Comparison of ENCODE assay signal across 10 cellular contexts in the genomic region with DNA sequence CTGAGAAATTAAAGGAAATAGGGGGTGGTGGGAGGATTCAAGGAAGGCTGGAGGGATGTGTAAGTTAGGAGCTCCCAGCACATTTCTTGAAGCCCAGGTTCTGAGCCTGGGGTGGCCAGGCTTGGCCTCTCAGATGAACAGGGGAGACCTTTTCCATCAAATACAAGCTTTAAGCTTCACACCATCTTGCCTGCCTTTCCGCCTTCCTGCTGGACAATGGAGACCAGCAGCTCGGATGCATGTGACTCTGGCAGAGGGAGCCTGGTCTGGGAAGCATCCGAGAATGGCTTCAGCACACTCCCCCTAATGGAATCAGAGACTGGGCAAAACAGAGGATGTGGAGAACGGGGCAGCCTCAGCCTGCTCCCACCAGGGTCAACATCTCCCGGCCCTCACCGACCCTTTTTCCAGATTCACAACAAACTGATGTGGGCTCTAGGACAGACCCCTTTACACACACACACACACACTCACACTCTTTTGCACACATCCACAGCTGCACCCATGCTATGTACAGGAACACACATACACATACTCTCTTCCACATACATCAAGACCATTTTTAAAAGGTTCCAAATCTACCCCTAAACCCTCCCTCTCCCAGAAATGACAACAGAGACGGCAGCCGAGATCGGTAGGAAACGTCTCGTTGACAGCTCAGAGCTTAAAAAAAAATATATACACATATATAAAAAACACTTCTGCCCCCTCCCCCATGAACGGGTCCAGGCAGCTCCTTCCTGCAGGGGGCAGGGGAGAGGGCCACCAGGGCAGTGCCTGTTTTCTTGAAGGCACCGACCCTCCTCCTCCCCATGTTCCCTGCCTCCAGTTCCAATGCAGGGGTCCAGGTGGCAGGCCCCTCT. TPM values are rescaled to one million over a fixed set of nuclear protein-coding genes. Genes with fewer than 3 reads are reported as not detected.
DNase-seq lines count a peak whose midpoint lies in the region; ATAC-seq and TF ChIP-seq lines count a peak whose summit lies in the region.
"Had no signal": no experiment of that assay in that cellular context is flagged by ENCODE, and none has a peak within 500 bp of the region (broad histone marks: within the 10 kb centered on the region; RNA-seq: fewer than 3 reads in every experiment).

No MANE protein-coding gene starts in this region.

- peaks cover 25% of the 10 kb centered on the region for H3K4me1 Mint-ChIP-seq in WTC11

- intact Hi-C loops in Right ventricle myocardium superior (cut with DNase I): no loop called here

- no peak for DNase-seq in AG09309 (ENCODE audit: low read depth)
- DNase-seq in WTC11 (ENCODE audit: low spot score): no peak
- DNase-seq in iPS-NIHi7 (ENCODE audit: extremely low spot score): peak; percentile 36
- DNase-seq in NCI-H2081 (lab: John Stamatoyannopoulos, UW): no peak
- no peak for DNase-seq in Right ventricle myocardium superior
- no peak for DNase-seq in amygdala (lab: John Stamatoyannopoulos, UW)
- DNase-seq: NCI-H2227 treated with DMSO at 0.1 percent for 48 hours had no signal

- peak overlapping the region; percentile 27 for H3K27ac Mint-ChIP-seq in WTC11

- no peak overlapping the region for H3K4me3 Mint-ChIP-seq in WTC11
- H3K4me3 Mint-ChIP-seq: T-helper 2 cell treated with Interferon-gamma antibody and Interleukin-4, amounts not matched to agents 5 μg/mL and 100 μg/mL, for 36 hours had no signal

- CTCF ChIA-PET in WTC11 (lab: Charles Lee): interaction anchor here (0.6 to 2.6 kb wide), 24 partner anchors 12 to 991 kb away, joined by 3 to 20 read pairs (median 4); partner anchors contain the start of genes GRN, HDAC5, RUNDC3A and SLC25A39

- no peaks in the 10 kb centered on the region for H3K9me3 Mint-ChIP-seq in WTC11
- H3K9me3 Mint-ChIP-seq: T-helper 2 cell treated with Interferon-gamma antibody and Interleukin-4, amounts not matched to agents 5 μg/mL and 100 μg/mL, for 36 hours had no signal

- TF ChIP-seq CTCF in AG09309 (IDR thresholded peaks at IDR 0.05; ENCODE audit: control insufficient read depth, insufficient read depth, low read depth, low read length, missing control alignments) (peak; percentile 28), GM12875 (IDR thresholded peaks at IDR 0.05; ENCODE audit: borderline replicate concordance, insufficient read depth, low read depth, low read length) (peak; percentile 14; the same call in 1 of the 2 replicates), WTC11 (IDR thresholded peaks at IDR 0.05) (no peak)

- no peak overlapping the region for H3K4me3 ChIP-seq in AG09309 (ENCODE audit: control insufficient read depth, low read depth, low read length)
- no peak overlapping the region for H3K4me3 ChIP-seq in GM12875 (ENCODE audit: low read depth, low read length)

- POLR2A ChIA-PET in WTC11 (lab: Charles Lee): interaction anchor here (0.7 to 1.3 kb wide), 5 partner anchors 11 to 109 kb away, joined by 3 to 5 read pairs (median 4); partner anchors contain the start of gene UBTF

- H3K27me3 Mint-ChIP-seq in WTC11 (ENCODE audit: low read depth): no peaks in the 10 kb centered on the region

- no peak for ATAC-seq in WTC11
- ATAC-seq in HG03095 (IDR thresholded peaks at IDR 0.05; ENCODE audit: unreplicated experiment): no peak
- no peak for ATAC-seq in Right ventricle myocardium superior (ENCODE audit: poor library complexity)

- H3K36me3 Mint-ChIP-seq in WTC11: peaks cover 22% of the 10 kb centered on the region

TF ChIP-seq in WTC11, 78 proteins besides CTCF, POLR2A, EP300 and RAD21:
- peak; percentile 36; the same call in 1 of the 2 replicates for TF ChIP-seq ZNF121 (CRISPR knock-in tag; IDR thresholded peaks at IDR 0.05)
- TF ChIP-seq, protein P1, sequence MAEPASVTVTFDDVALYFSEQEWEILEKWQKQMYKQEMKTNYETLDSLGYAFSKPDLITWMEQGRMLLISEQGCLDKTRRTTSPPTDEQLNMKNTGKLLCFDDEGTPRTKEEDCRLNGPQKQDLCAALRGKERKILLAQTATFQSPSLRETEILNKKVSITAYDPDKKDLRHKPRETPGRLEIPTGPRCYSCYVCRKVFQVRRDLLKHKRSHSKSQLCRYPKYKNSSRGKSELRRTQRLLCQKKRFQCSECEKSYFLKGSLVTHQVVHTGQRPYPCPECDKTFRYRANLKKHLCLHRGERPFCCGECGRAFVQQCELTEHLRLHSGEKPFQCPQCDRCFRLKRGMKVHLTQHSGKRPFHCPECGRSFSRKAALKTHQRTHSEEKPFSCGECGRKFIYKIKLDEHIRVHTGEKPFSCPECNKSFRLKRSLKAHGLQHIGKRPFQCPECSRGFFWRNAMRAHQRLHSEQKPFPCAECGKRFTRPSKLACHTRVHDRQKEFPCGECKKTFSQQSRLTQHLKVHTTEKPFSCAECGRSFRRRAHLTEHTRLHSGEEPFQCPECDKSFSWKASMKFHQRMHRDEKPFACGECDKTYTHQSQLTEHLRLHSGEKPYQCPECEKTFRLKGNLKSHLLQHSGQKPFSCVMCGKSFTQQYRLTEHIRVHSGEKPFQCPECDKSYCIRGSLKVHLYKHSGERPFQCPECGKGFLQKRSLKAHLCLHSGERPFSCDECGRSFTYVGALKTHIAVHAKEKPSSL (CRISPR knock-in tag; conservative IDR thresholded peaks at IDR 0.05): no peak
TF ChIP-seq in WTC11: peak in this region for 1.

RNA-seq across cellular contexts. Expression of gene ATXN7L3, which starts 6.5 kb away (rescaled TPM):
- total RNA-seq in WTC11 (2021): 113 to 124 TPM (median 114 TPM) in 3 replicates
- 35.7 TPM for total RNA-seq in Right ventricle myocardium superior

RNA-seq across cellular contexts. Expression of gene UBTF, which starts 13.3 kb away (rescaled TPM):
- total RNA-seq in WTC11 (2021): 69.5 to 77.1 TPM (median 75.9 TPM) in 3 replicates
- total RNA-seq in Right ventricle myocardium superior: 52.7 TPM

RNA-seq across cellular contexts. Expression of gene TMUB2, which starts 19.4 kb away (rescaled TPM):
- total RNA-seq in WTC11 (2021) (21.9 to 26.9 TPM (median 25.3 TPM) in 3 replicates), Right ventricle myocardium superior (19.6 TPM)

RNA-seq across cellular contexts. Expression of gene ASB16, which starts 35.7 kb away (rescaled TPM):
- total RNA-seq in WTC11 (2021) (0.11 to 0.23 TPM (median 0.14 TPM) in 3 replicates), Right ventricle myocardium superior (14.8 TPM)
